18 cellular contexts compared by ENCODE assay signal in the genomic region with DNA sequence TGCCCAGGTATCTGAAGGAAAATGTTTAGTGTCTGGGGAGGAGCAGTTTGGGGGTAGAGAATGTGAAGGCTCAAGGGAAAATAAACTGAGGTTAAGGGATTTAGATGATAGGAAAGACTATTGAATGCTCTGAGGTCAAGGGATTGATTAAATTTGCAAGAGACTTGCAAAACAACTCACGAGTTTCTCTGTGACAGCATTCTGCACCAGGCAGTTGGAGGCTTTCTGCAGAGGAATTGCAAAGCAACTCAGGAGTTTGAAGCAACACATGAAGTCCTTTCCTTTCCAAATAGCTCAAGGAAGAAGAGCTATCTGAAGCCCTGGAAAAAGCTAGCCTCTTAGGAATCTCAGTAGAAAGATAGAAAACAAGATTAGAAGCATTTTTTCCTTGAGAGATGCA. TPM values are rescaled to one million over a fixed set of nuclear protein-coding genes. Genes with fewer than 3 reads are reported as not detected.
"Had no signal": no experiment of that assay in that cellular context is flagged by ENCODE, and none has a peak within 500 bp of the region (broad histone marks: within the 10 kb centered on the region; RNA-seq: fewer than 3 reads in every experiment).

No MANE protein-coding gene starts in this region.

- DNase-seq: activated CD4-positive, alpha-beta T cell treated with anti-CD3 and anti-CD28 coated beads for 48 hours; activated CD8-positive, alpha-beta memory T cell treated with anti-CD3 and anti-CD28 coated beads, Interleukin-2, amount 50 U/mL, for 48 hours; activated CD8-positive, alpha-beta T cell treated with anti-CD3 and anti-CD28 coated beads, Interleukin-2, amount 10 ng/mL, durations not matched to agents 7 days and 5 days; activated naive CD4-positive, alpha-beta T cell treated with Interleukin-2 at 50 U/mL for 16 hours; adrenal gland; body of pancreas; cerebellar nuclear complex; dermis blood vessel endothelial cell; foreskin keratinocyte; natural killer cell; stimulated activated CD4-positive, alpha-beta T cell treated with anti-CD3 and anti-CD28 coated beads, Interleukin-12 subunit alpha, Interleukin-12 subunit beta, amount 100 ng/mL, for 4 hours; stimulated activated naive CD4-positive, alpha-beta T cell treated with Interleukin-2 at 50 U/mL for 16 hours; T-helper 1 cell; testis had no signal

- H3K27ac ChIP-seq: body of pancreas, foreskin keratinocyte, testis had no signal

- H3K27me3 ChIP-seq: adrenal gland, body of pancreas, foreskin keratinocyte, testis had no signal

- H3K27ac Mint-ChIP-seq: activated CD8-positive, alpha-beta T cell treated with anti-CD3 and anti-CD28 coated beads, Interleukin-2, amount 10 ng/mL, durations not matched to agents 7 days and 5 days; natural killer cell had no signal

- H3K4me3 ChIP-seq: adrenal gland, body of pancreas, testis had no signal

- H3K9me3 ChIP-seq: adrenal gland, body of pancreas, testis had no signal

- H3K9me3 Mint-ChIP-seq: natural killer cell had no signal

- H3K4me3 Mint-ChIP-seq: activated CD8-positive, alpha-beta T cell treated with anti-CD3 and anti-CD28 coated beads, Interleukin-2, amount 10 ng/mL, durations not matched to agents 7 days and 5 days; natural killer cell had no signal

- ATAC-seq: activated CD8-positive, alpha-beta T cell treated with anti-CD3 and anti-CD28 coated beads, Interleukin-2, amount 10 ng/mL, durations not matched to agents 7 days and 5 days; body of pancreas; foreskin keratinocyte; natural killer cell had no signal

- H3K36me3 Mint-ChIP-seq: natural killer cell had no signal

RNA-seq across cellular contexts. Expression of a gene that starts 23.9 kb away (rescaled TPM):
- total RNA-seq: dermis blood vessel endothelial cell, lung microvascular endothelial cell had no signal

RNA-seq across cellular contexts. Expression of a gene that starts 40.5 kb away (rescaled TPM):
- total RNA-seq: body of pancreas, dermis blood vessel endothelial cell, foreskin keratinocyte, lung microvascular endothelial cell, natural killer cell, osteocyte, urinary bladder had no signal
- polyA plus RNA-seq: foreskin keratinocyte had no signal

RNA-seq across cellular contexts. Expression of a gene that starts 54.7 kb away (rescaled TPM):
- total RNA-seq: activated CD8-positive, alpha-beta T cell treated with anti-CD3 and anti-CD28 coated beads, Interleukin-2, amount 10 ng/mL, durations not matched to agents 7 days and 5 days; adrenal gland; body of pancreas; dermis blood vessel endothelial cell; foreskin keratinocyte; lung microvascular endothelial cell; mucosa of gallbladder; natural killer cell; osteocyte; testis; urinary bladder had no signal
- polyA plus RNA-seq: adrenal gland, foreskin keratinocyte, urinary bladder had no signal
